ENCODE assay signal across 1 cellular context in the genomic region with DNA sequence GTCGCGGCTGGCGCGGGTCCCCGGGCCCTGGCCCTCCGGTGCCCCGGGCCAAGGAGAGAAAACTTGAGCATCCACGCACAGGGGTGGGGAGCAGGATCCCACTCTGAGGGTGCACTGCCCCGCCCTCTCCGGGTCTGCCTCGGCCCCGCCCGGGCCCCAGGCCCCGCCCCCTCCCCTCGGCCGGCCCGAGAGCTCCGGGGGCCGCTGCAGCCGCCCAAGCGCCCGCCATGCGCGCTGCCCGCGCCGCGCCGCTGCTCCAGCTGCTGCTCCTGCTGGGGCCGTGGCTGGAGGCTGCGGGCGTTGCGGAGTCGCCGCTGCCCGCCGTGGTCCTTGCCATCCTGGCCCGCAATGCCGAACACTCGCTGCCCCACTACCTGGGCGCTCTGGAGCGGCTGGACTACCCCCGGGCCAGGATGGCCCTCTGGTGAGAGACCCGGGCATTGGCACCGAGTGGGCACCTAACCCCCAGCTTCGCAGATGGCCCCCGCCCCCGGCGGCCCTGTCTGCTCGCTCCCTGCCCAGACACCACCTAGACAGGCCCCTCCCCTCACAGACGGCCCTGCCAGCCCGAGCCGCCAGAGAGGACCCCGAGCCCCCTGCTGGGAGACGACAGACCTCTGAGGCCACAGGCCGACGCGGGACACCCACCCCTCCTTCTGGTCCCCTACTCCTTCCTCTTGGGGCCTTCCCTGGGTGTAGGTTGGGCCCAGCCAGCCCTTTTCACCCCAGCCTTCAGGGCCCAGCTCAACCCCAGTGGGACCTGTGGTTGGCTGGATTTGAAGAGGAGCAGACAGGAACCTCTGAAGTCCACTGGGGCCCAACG.
TF ChIP-seq lines count a peak whose summit lies in the region.

TSS of gene CERCAM (plus strand) at position 207 of the 823 bp plus-strand sequence. CDS start at position 228, 21 bp downstream.

TF ChIP-seq in K562, 482 proteins besides CTCF, POLR2A, EP300 and RAD21 (continued from another document and continues in another):
- no peak for TF ChIP-seq ATF6 (CRISPR knock-in tag; IDR thresholded peaks at IDR 0.05)
- TF ChIP-seq CTBP1 (IDR thresholded peaks at IDR 0.05; ENCODE audit: borderline replicate concordance), result 0 out of 2 replicates have a peak, but pooled peaks have one; percentile 14
- TF ChIP-seq MAFK (IDR thresholded peaks at IDR 0.05; ENCODE audit: low read length), result no peak
- TF ChIP-seq, protein P1, sequence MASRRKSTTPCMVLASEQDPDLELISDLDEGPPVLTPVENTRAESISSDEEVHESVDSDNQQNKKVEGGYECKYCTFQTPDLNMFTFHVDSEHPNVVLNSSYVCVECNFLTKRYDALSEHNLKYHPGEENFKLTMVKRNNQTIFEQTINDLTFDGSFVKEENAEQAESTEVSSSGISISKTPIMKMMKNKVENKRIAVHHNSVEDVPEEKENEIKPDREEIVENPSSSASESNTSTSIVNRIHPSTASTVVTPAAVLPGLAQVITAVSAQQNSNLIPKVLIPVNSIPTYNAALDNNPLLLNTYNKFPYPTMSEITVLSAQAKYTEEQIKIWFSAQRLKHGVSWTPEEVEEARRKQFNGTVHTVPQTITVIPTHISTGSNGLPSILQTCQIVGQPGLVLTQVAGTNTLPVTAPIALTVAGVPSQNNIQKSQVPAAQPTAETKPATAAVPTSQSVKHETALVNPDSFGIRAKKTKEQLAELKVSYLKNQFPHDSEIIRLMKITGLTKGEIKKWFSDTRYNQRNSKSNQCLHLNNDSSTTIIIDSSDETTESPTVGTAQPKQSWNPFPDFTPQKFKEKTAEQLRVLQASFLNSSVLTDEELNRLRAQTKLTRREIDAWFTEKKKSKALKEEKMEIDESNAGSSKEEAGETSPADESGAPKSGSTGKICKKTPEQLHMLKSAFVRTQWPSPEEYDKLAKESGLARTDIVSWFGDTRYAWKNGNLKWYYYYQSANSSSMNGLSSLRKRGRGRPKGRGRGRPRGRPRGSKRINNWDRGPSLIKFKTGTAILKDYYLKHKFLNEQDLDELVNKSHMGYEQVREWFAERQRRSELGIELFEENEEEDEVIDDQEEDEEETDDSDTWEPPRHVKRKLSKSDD (conservative IDR thresholded peaks at IDR 0.05; ENCODE audit: low read length), result no peak
- peak; percentile 83 for TF ChIP-seq SMAD4 (CRISPR knock-in tag; conservative IDR thresholded peaks at IDR 0.05)
- TF ChIP-seq KDM5B (IDR thresholded peaks at IDR 0.05; ENCODE audit: insufficient replicate concordance, low read depth, low read length), result peak; percentile 34
- TF ChIP-seq, protein P2, sequence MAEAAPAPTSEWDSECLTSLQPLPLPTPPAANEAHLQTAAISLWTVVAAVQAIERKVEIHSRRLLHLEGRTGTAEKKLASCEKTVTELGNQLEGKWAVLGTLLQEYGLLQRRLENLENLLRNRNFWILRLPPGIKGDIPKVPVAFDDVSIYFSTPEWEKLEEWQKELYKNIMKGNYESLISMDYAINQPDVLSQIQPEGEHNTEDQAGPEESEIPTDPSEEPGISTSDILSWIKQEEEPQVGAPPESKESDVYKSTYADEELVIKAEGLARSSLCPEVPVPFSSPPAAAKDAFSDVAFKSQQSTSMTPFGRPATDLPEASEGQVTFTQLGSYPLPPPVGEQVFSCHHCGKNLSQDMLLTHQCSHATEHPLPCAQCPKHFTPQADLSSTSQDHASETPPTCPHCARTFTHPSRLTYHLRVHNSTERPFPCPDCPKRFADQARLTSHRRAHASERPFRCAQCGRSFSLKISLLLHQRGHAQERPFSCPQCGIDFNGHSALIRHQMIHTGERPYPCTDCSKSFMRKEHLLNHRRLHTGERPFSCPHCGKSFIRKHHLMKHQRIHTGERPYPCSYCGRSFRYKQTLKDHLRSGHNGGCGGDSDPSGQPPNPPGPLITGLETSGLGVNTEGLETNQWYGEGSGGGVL (CRISPR knock-in tag; IDR thresholded peaks at IDR 0.05), result no peak
- TF ChIP-seq, protein P3, sequence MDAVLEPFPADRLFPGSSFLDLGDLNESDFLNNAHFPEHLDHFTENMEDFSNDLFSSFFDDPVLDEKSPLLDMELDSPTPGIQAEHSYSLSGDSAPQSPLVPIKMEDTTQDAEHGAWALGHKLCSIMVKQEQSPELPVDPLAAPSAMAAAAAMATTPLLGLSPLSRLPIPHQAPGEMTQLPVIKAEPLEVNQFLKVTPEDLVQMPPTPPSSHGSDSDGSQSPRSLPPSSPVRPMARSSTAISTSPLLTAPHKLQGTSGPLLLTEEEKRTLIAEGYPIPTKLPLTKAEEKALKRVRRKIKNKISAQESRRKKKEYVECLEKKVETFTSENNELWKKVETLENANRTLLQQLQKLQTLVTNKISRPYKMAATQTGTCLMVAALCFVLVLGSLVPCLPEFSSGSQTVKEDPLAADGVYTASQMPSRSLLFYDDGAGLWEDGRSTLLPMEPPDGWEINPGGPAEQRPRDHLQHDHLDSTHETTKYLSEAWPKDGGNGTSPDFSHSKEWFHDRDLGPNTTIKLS (IDR thresholded peaks at IDR 0.05; ENCODE audit: borderline replicate concordance, low read depth), result no peak
- TF ChIP-seq, protein P4, sequence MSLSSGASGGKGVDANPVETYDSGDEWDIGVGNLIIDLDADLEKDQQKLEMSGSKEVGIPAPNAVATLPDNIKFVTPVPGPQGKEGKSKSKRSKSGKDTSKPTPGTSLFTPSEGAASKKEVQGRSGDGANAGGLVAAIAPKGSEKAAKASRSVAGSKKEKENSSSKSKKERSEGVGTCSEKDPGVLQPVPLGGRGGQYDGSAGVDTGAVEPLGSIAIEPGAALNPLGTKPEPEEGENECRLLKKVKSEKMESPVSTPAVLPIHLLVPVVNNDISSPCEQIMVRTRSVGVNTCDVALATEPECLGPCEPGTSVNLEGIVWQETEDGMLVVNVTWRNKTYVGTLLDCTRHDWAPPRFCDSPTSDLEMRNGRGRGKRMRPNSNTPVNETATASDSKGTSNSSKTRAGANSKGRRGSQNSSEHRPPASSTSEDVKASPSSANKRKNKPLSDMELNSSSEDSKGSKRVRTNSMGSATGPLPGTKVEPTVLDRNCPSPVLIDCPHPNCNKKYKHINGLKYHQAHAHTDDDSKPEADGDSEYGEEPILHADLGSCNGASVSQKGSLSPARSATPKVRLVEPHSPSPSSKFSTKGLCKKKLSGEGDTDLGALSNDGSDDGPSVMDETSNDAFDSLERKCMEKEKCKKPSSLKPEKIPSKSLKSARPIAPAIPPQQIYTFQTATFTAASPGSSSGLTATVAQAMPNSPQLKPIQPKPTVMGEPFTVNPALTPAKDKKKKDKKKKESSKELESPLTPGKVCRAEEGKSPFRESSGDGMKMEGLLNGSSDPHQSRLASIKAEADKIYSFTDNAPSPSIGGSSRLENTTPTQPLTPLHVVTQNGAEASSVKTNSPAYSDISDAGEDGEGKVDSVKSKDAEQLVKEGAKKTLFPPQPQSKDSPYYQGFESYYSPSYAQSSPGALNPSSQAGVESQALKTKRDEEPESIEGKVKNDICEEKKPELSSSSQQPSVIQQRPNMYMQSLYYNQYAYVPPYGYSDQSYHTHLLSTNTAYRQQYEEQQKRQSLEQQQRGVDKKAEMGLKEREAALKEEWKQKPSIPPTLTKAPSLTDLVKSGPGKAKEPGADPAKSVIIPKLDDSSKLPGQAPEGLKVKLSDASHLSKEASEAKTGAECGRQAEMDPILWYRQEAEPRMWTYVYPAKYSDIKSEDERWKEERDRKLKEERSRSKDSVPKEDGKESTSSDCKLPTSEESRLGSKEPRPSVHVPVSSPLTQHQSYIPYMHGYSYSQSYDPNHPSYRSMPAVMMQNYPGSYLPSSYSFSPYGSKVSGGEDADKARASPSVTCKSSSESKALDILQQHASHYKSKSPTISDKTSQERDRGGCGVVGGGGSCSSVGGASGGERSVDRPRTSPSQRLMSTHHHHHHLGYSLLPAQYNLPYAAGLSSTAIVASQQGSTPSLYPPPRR (CRISPR knock-in tag; IDR thresholded peaks at IDR 0.05; ENCODE audit: borderline replicate concordance), result no peak
- TF ChIP-seq HDAC2 (IDR thresholded peaks at IDR 0.05), result no peak
- TF ChIP-seq BHLHE40 (IDR thresholded peaks at IDR 0.05; ENCODE audit: low read length), result no peak
- TF ChIP-seq MED1 (CRISPR knock-in tag; IDR thresholded peaks at IDR 0.05; ENCODE audit: borderline replicate concordance), result no peak
- TF ChIP-seq DNMT1 (IDR thresholded peaks at IDR 0.05), result no peak
- TF ChIP-seq PREB (CRISPR knock-in tag; IDR thresholded peaks at IDR 0.05), result no peak
- no peak for TF ChIP-seq CXXC5 (CRISPR knock-in tag; IDR thresholded peaks at IDR 0.05)
- TF ChIP-seq MGA (IDR thresholded peaks at IDR 0.05), result no peak
- TF ChIP-seq KDM1A (IDR thresholded peaks at IDR 0.05), result no peak
